Comparison of ENCODE assay signal across 15 cellular contexts in the genomic region with DNA sequence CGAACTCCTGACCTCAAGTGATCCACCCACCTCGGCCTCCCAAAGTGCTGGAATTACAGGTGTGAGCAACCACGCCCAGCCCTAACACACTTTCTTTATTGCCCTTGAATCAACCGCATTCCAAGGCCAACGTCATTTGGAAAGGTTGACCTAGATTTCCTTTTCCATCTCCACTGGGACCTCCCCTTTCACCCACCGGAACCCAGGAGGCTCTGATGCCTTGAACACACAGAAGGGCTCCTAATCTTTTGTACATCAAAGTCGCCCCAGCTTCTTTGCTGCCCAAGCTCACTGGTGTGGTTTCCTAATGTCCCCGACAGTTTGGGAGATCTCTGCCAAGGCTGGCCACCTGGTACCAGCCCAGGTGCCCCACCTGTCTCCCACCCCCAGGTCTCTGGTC. TPM values are rescaled to one million over a fixed set of nuclear protein-coding genes. Genes with fewer than 3 reads are reported as not detected.
DNase-seq lines count a peak whose midpoint lies in the region; ATAC-seq, FAIRE-seq and TF ChIP-seq lines count a peak whose summit lies in the region.
"Had no signal": no experiment of that assay in that cellular context is flagged by ENCODE, and none has a peak within 500 bp of the region (broad histone marks: within the 10 kb centered on the region; RNA-seq: fewer than 3 reads in every experiment).

No MANE protein-coding gene starts in this region.

- H3K27me3 ChIP-seq in keratinocyte (ENCODE audit: control insufficient read depth, extremely low read depth, insufficient read depth, low read length) = no peaks in the 10 kb centered on the region
- no peaks in the 10 kb centered on the region for H3K27me3 ChIP-seq in tibial nerve
- H3K27me3 ChIP-seq: ovary had no signal

- FAIRE-seq in keratinocyte (lab: Jason Lieb, UNC) = no peak

- dilution Hi-C loops in keratinocyte (cut with MboI; ENCODE audit: extremely low pct_ligation_motif_present, low sequenced_read_pairs) = no loop called here

- no peak overlapping the region for H3K4me2 ChIP-seq in keratinocyte (ENCODE audit: control insufficient read depth, extremely low read depth, insufficient read depth, low read depth, low read length)

- DNase-seq in activated naive CD8-positive, alpha-beta T cell treated with anti-CD3 and anti-CD28 coated beads, Interleukin-2, amount 10 ng/mL, durations not matched to agents 7 days and 5 days = no peak
- no peak for DNase-seq in activated naive CD8-positive, alpha-beta T cell treated with anti-CD3 and anti-CD28 coated beads for 36 hours
- DNase-seq in T-helper 17 cell (no peak), keratinocyte (ENCODE audit: low read depth, low spot score) (no peak), tibial nerve (ENCODE audit: low spot score in 2 of 2) (no peak), occipital lobe (lab: John Stamatoyannopoulos, UW) (no peak)
- no peak for DNase-seq in activated naive CD4-positive, alpha-beta T cell (lab: John Stamatoyannopoulos, UW)
- DNase-seq: immature natural killer cell, NCI-H2029 treated with DMSO at 0.1 percent for 48 hours, NCI-H748 treated with DMSO at 0.1 percent for 48 hours, ovary, T-helper 9 cell had no signal

- no peak overlapping the region for H3K4me3 Mint-ChIP-seq in activated naive CD8-positive, alpha-beta T cell treated with anti-CD3 and anti-CD28 coated beads, Interleukin-2, amount 10 ng/mL, durations not matched to agents 7 days and 5 days
- no peak overlapping the region for H3K4me3 Mint-ChIP-seq in activated naive CD8-positive, alpha-beta T cell treated with anti-CD3 and anti-CD28 coated beads for 36 hours
- peak overlapping the region; percentile 64 for H3K4me3 Mint-ChIP-seq in T-helper 17 cell
- H3K4me3 Mint-ChIP-seq: mesothelial cell of epicardium had no signal

- TF ChIP-seq EP300 in tibial nerve (IDR thresholded peaks at IDR 0.05) = no peak

- no peaks in the 10 kb centered on the region for H3K27me3 Mint-ChIP-seq in activated naive CD8-positive, alpha-beta T cell treated with anti-CD3 and anti-CD28 coated beads, Interleukin-2, amount 10 ng/mL, durations not matched to agents 7 days and 5 days
- H3K27me3 Mint-ChIP-seq in activated naive CD8-positive, alpha-beta T cell treated with anti-CD3 and anti-CD28 coated beads for 36 hours = no peaks in the 10 kb centered on the region
- H3K27me3 Mint-ChIP-seq in T-helper 17 cell = no peaks in the 10 kb centered on the region

- no peaks in the 10 kb centered on the region for H4K20me1 ChIP-seq in keratinocyte (ENCODE audit: control insufficient read depth, extremely low read depth, insufficient read depth, low read length)

- H3K9me3 ChIP-seq in T-helper 17 cell (ENCODE audit: control insufficient read depth, low read length, poor library complexity, severe bottlenecking) (no peaks in the 10 kb centered on the region), keratinocyte (ENCODE audit: control insufficient read depth, low read depth, low read length) (no peaks in the 10 kb centered on the region), tibial nerve (no peaks in the 10 kb centered on the region)
- H3K9me3 ChIP-seq: ovary had no signal

- H2AFZ ChIP-seq in keratinocyte (ENCODE audit: control insufficient read depth, low read length) = no peak overlapping the region

- no peaks in the 10 kb centered on the region for H3K36me3 ChIP-seq in keratinocyte (ENCODE audit: control insufficient read depth in 2 of 2, extremely low read depth in 1 of 2, insufficient read depth in 2 of 2, low read length in 2 of 2)
- no peaks in the 10 kb centered on the region for H3K36me3 ChIP-seq in tibial nerve
- H3K36me3 ChIP-seq: ovary had no signal

- H3K27ac ChIP-seq in keratinocyte (ENCODE audit: control insufficient read depth, insufficient read depth, low read length) = peak overlapping the region; percentile 73
- peak overlapping the region in 3 of 4 donors; percentile 19 to 55 (median 51) for H3K27ac ChIP-seq in tibial nerve
- H3K27ac ChIP-seq: ovary had no signal

- peaks cover 3% of the 10 kb centered on the region for H3K36me3 Mint-ChIP-seq in activated naive CD8-positive, alpha-beta T cell treated with anti-CD3 and anti-CD28 coated beads, Interleukin-2, amount 10 ng/mL, durations not matched to agents 7 days and 5 days
- peaks cover 11% of the 10 kb centered on the region for H3K36me3 Mint-ChIP-seq in activated naive CD8-positive, alpha-beta T cell treated with anti-CD3 and anti-CD28 coated beads for 36 hours
- no peaks in the 10 kb centered on the region for H3K36me3 Mint-ChIP-seq in T-helper 17 cell (ENCODE audit: low read depth)
- H3K36me3 Mint-ChIP-seq: immature natural killer cell, mesothelial cell of epicardium had no signal

- no peak for TF ChIP-seq POLR2A in tibial nerve (IDR thresholded peaks at IDR 0.05)

- H3K4me1 Mint-ChIP-seq in activated naive CD8-positive, alpha-beta T cell treated with anti-CD3 and anti-CD28 coated beads, Interleukin-2, amount 10 ng/mL, durations not matched to agents 7 days and 5 days = peaks cover 80% of the 10 kb centered on the region
- H3K4me1 Mint-ChIP-seq in activated naive CD8-positive, alpha-beta T cell treated with anti-CD3 and anti-CD28 coated beads for 36 hours = peaks cover 87% of the 10 kb centered on the region
- peaks cover 62% of the 10 kb centered on the region for H3K4me1 Mint-ChIP-seq in T-helper 17 cell

- H3K9me1 ChIP-seq in keratinocyte (ENCODE audit: control insufficient read depth, extremely low read depth, insufficient read depth, low read length) = no peaks in the 10 kb centered on the region

- H3K9ac ChIP-seq in keratinocyte (ENCODE audit: control insufficient read depth, extremely low read depth, insufficient read depth, low read length) = no peak overlapping the region

- POLR2A ChIA-PET in activated naive CD8-positive, alpha-beta T cell treated with anti-CD3 and anti-CD28 coated beads, Interleukin-2, amount 10 ng/mL, durations not matched to agents 7 days and 5 days (lab: Charles Lee) = no interaction called here

- no peak for ATAC-seq in activated naive CD8-positive, alpha-beta T cell treated with anti-CD3 and anti-CD28 coated beads, Interleukin-2, amount 10 ng/mL, durations not matched to agents 7 days and 5 days (ENCODE audit: low read depth)
- ATAC-seq in T-helper 17 cell = no peak
- ATAC-seq in GM18502 (IDR thresholded peaks at IDR 0.05; ENCODE audit: poor library complexity, unreplicated experiment) = no peak

- WGBS in tibial nerve, 2 donors = 79 to 84% methylated on average over 8 of the region's 8 CpGs

- H3K4me1 ChIP-seq in keratinocyte (ENCODE audit: control insufficient read depth, extremely low read depth, insufficient read depth, low read length) (peaks cover 25% of the 10 kb centered on the region), tibial nerve (peaks cover 0 to 12% (median 2%) of the 10 kb centered on the region in 4 donors)

- no peaks in the 10 kb centered on the region for H3K79me2 ChIP-seq in keratinocyte (ENCODE audit: control insufficient read depth, insufficient read depth, low read length)

- H3K4me3 ChIP-seq in keratinocyte (ENCODE audit: control insufficient read depth in 2 of 3, extremely low read depth in 1 of 3, insufficient read depth in 2 of 3, low read depth in 1 of 3, low read length in 3 of 3) (no peak overlapping the region), tibial nerve (no peak overlapping the region)
- H3K4me3 ChIP-seq: ovary, skin epidermis had no signal

- peak overlapping the region; percentile 79 for H3K27ac Mint-ChIP-seq in activated naive CD8-positive, alpha-beta T cell treated with anti-CD3 and anti-CD28 coated beads, Interleukin-2, amount 10 ng/mL, durations not matched to agents 7 days and 5 days
- no peak overlapping the region for H3K27ac Mint-ChIP-seq in activated naive CD8-positive, alpha-beta T cell treated with anti-CD3 and anti-CD28 coated beads for 36 hours
- no peak overlapping the region for H3K27ac Mint-ChIP-seq in T-helper 17 cell
- H3K27ac Mint-ChIP-seq: mesothelial cell of epicardium had no signal

- TF ChIP-seq CTCF in keratinocyte (optimal IDR thresholded peaks at IDR 0.05 in 1 of 3, IDR thresholded peaks at IDR 0.05 in 1 of 3, conservative IDR thresholded peaks at IDR 0.05 in 1 of 3; ENCODE audit: extremely low read depth in 1 of 3, insufficient read depth in 2 of 3, low read length in 3 of 3) (no peak), tibial nerve (IDR thresholded peaks at IDR 0.05) (no peak)

- no peaks in the 10 kb centered on the region for H3K9me3 Mint-ChIP-seq in activated naive CD8-positive, alpha-beta T cell treated with anti-CD3 and anti-CD28 coated beads, Interleukin-2, amount 10 ng/mL, durations not matched to agents 7 days and 5 days
- H3K9me3 Mint-ChIP-seq in activated naive CD8-positive, alpha-beta T cell treated with anti-CD3 and anti-CD28 coated beads for 36 hours = peaks cover 3% of the 10 kb centered on the region
- H3K9me3 Mint-ChIP-seq: mesothelial cell of epicardium had no signal

RNA-seq across cellular contexts. Expression of gene CAB39, which starts 46.2 kb away (rescaled TPM):
- total RNA-seq in activated naive CD8-positive, alpha-beta T cell treated with anti-CD3 and anti-CD28 coated beads, Interleukin-2, amount 10 ng/mL, durations not matched to agents 7 days and 5 days = 100 to 1,000 TPM; 138 to 143 TPM
- total RNA-seq in activated naive CD8-positive, alpha-beta T cell treated with anti-CD3 and anti-CD28 coated beads for 36 hours = 100 to 1,000 TPM; 119 to 122 TPM
- total RNA-seq in T-helper 17 cell (10 to 100 TPM; 82.3 to 89.8 TPM), tibial nerve (10 to 100 TPM; 60.0 to 82.2 (median 69.7) TPM), occipital lobe (149 TPM)
- polyA plus RNA-seq in keratinocyte = 77.1 to 120 TPM (median 77.7 TPM) in 3 replicates
- 98.7 TPM for polyA plus RNA-seq in keratinocyte (2011; ENCODE audit: low read depth)
- polyA plus RNA-seq in keratinocyte (2011; cell fraction: cytosol; rRNA removed) = 60.1 and 121 TPM in 2 replicates
- 91.8 and 105 TPM in 2 replicates for polyA plus RNA-seq in keratinocyte (2011; cell fraction: nucleus; rRNA removed)
- polyA plus RNA-seq in keratinocyte (2012; ENCODE audit: low replicate concordance) = 75.0 and 81.2 TPM in 2 replicates
- polyA minus RNA-seq in keratinocyte = 59.3 to 159 TPM (median 79.1 TPM) in 3 replicates
- polyA minus RNA-seq in keratinocyte (2011; cell fraction: cytosol; rRNA and poly(A)+ RNA removed) = 87.7 TPM
- 67.4 and 142 TPM in 2 replicates for polyA minus RNA-seq in keratinocyte (2011; cell fraction: nucleus; rRNA and poly(A)+ RNA removed)
